Comparison of ENCODE assay signal across 15 cellular contexts in the genomic region with DNA sequence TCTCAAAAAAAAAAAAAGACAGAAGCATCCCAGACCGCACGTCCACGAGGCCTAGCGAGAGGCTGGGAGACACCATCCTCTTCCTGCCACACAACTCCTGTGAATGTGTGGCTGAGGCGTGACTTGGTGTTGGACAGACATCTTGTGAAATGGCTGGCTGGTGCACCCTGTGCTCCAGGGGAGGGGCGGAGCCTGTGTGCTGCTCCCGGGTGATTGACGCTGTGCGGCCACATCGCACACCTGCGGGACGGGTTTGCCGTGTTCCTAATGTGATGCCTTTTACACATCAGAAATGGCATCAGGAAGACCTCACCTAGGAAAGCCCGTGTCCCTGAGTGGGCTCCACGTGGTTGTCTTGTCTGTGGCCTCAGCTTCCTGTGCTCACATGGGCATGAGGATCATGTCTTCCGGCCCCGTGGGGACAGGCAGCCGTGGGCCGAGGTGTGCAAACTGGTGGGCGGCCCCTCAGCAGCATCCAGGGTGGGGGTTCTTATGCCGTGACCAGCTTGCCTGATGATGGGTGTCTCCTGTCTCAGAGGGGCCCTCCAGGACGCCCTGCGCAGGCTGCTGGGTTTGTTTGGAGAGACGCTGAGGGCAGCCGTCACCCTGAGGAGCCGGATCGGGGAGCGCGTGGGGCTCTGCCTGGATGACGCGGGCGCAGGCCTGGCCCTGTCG.
DNase-seq lines count a peak whose midpoint lies in the region; ATAC-seq, FAIRE-seq and TF ChIP-seq lines count a peak whose summit lies in the region.
"Had no signal": no experiment of that assay in that cellular context is flagged by ENCODE, and none has a peak within 500 bp of the region (broad histone marks: within the 10 kb centered on the region; RNA-seq: fewer than 3 reads in every experiment).

No MANE protein-coding gene starts in this region.

- H2BK120ac ChIP-seq in neuronal stem cell (ENCODE audit: low read depth, low read length) = peak overlapping the region; percentile 67

- no peak overlapping the region for H3K18ac ChIP-seq in neuronal stem cell (ENCODE audit: low read length)

- peak overlapping the region; percentile 48 for H4K8ac ChIP-seq in neuronal stem cell (ENCODE audit: low read depth, low read length)

- H3K27me3 ChIP-seq in bronchial epithelial cell (ENCODE audit: control insufficient read depth, insufficient read depth, low read length) = no peaks in the 10 kb centered on the region
- H3K27me3 ChIP-seq in neuronal stem cell (ENCODE audit: control insufficient read depth in 3 of 3, insufficient read depth in 3 of 3, low read depth in 1 of 3, low read length in 3 of 3) = no peaks in the 10 kb centered on the region
- H3K27me3 ChIP-seq in lower lobe of right lung (ENCODE audit: low read depth) = no peaks in the 10 kb centered on the region
- H3K27me3 ChIP-seq: BLaER1 treated with 17β-estradiol and CSF1 and Interleukin-3, amounts not matched to agents 10 nM and 100 nM had no signal

- H3K4ac ChIP-seq in neuronal stem cell (ENCODE audit: low read length) = no peak overlapping the region

- no peak overlapping the region for H3K9ac ChIP-seq in neuronal stem cell (ENCODE audit: low read depth, low read length, poor library complexity)
- H3K9ac ChIP-seq: BLaER1 treated with 17β-estradiol and CSF1 and Interleukin-3, amounts not matched to agents 10 nM and 100 nM had no signal

- no peak overlapping the region for H2AK5ac ChIP-seq in neuronal stem cell (ENCODE audit: low read depth, low read length)

- FAIRE-seq in bronchial epithelial cell (lab: Jason Lieb, UNC) = peak; percentile 7
- FAIRE-seq: H54, HepG2, HTR-8/SVneo had no signal

- H2BK15ac ChIP-seq in neuronal stem cell (ENCODE audit: low read length) = no peak overlapping the region

- no peak overlapping the region for H3K4me3 Mint-ChIP-seq in type B pancreatic cell
- H3K4me3 Mint-ChIP-seq: CD4-positive, CD25-positive, alpha-beta regulatory T cell had no signal

- H3K27ac ChIP-seq in neuronal stem cell (replicated peaks; ENCODE audit: low read length) (no peak overlapping the region), lower lobe of right lung (no peak overlapping the region)
- H3K27ac ChIP-seq: BLaER1 treated with 17β-estradiol and CSF1 and Interleukin-3, amounts not matched to agents 10 nM and 100 nM had no signal

- H3K4me1 ChIP-seq in neuronal stem cell (ENCODE audit: control insufficient read depth in 2 of 2, insufficient read depth in 1 of 2, low read depth in 1 of 2, low read length in 2 of 2) (no peaks in the 10 kb centered on the region), lower lobe of right lung (no peaks in the 10 kb centered on the region)

- H3K36me3 ChIP-seq in bronchial epithelial cell (ENCODE audit: control insufficient read depth, insufficient read depth, low read length) (peaks cover 6% of the 10 kb centered on the region), neuronal stem cell (replicated peaks in 1 of 2; ENCODE audit: control insufficient read depth in 2 of 2, insufficient read depth in 2 of 2, low read length in 2 of 2) (peaks cover 31 to 76% of the 10 kb centered on the region in 2 donors), lower lobe of right lung (peaks cover 68% of the 10 kb centered on the region)

- H3K36me3 Mint-ChIP-seq in type B pancreatic cell = peaks cover 13% of the 10 kb centered on the region

- DNase-seq in left ventricle myocardium superior (peak; percentile 25), Right ventricle myocardium inferior (ENCODE audit: missing footprints) (no peak), bronchial epithelial cell (ENCODE audit: low read depth) (no peak), neuronal stem cell (ENCODE audit: low spot score) (no peak), type B pancreatic cell (ENCODE audit: extremely low spot score, unreplicated experiment) (no peak), lower lobe of right lung (no peak), SW 1271 (lab: John Stamatoyannopoulos, UW) (no peak)
- DNase-seq: 8988T; CD4-positive, CD25-positive, alpha-beta regulatory T cell; DMS 273 treated with DMSO at 0.1 percent for 48 hours had no signal

- H3K4me2 ChIP-seq in neuronal stem cell (ENCODE audit: insufficient read depth, low read length, poor library complexity, severe bottlenecking) = no peak overlapping the region
- H3K4me2 ChIP-seq: BLaER1 treated with 17β-estradiol and CSF1 and Interleukin-3, amounts not matched to agents 10 nM and 100 nM had no signal

- ATAC-seq in left ventricle myocardium superior = no peak
- ATAC-seq in Right ventricle myocardium inferior = no peak
- no peak for ATAC-seq in HG02571 (IDR thresholded peaks at IDR 0.05; ENCODE audit: unreplicated experiment)
- ATAC-seq in lower lobe of right lung = no peak
- ATAC-seq: HepG2 had no signal

- H4K91ac ChIP-seq in neuronal stem cell (ENCODE audit: low read depth, low read length, poor library complexity) = no peak overlapping the region

- no CpG with 5 or more reads among the region's 33 CpGs for WGBS in neuronal stem cell (ENCODE audit: extremely low coverage in 2 of 2, insufficient read length in 2 of 2, insufficient replicate concordance in 1 of 2), 2 donors

- H3K23ac ChIP-seq in neuronal stem cell (ENCODE audit: low read depth, low read length, poor library complexity) = peak overlapping the region; percentile 95

- no peak overlapping the region for H2BK5ac ChIP-seq in neuronal stem cell (ENCODE audit: low read length)

- H2AFZ ChIP-seq in neuronal stem cell (ENCODE audit: low read length) = no peak overlapping the region

- no peak overlapping the region for H3K4me3 ChIP-seq in bronchial epithelial cell (ENCODE audit: low read depth, low read length)
- no peak overlapping the region for H3K4me3 ChIP-seq in neuronal stem cell (ENCODE audit: low read length in 2 of 2)
- no peak overlapping the region for H3K4me3 ChIP-seq in lower lobe of right lung
- H3K4me3 ChIP-seq: BLaER1 treated with 17β-estradiol and CSF1 and Interleukin-3, amounts not matched to agents 10 nM and 100 nM had no signal

- intact Hi-C loops in left ventricle myocardium superior (cut with micrococcal nuclease) (no loop called here), Right ventricle myocardium inferior (cut with DNase I) (no loop called here), lower lobe of right lung (cut with DNase I) (no loop called here)

- H3K4me1 Mint-ChIP-seq in type B pancreatic cell (ENCODE audit: unreplicated experiment) = no peaks in the 10 kb centered on the region
- H3K4me1 Mint-ChIP-seq: CD4-positive, CD25-positive, alpha-beta regulatory T cell had no signal

- H3K79me1 ChIP-seq in neuronal stem cell (ENCODE audit: low read depth, low read length) = peaks cover 15% of the 10 kb centered on the region

- peak overlapping the region; percentile 77 for H3K27ac Mint-ChIP-seq in type B pancreatic cell
- H3K27ac Mint-ChIP-seq: CD4-positive, CD25-positive, alpha-beta regulatory T cell had no signal

- H3K27me3 Mint-ChIP-seq in type B pancreatic cell = no peaks in the 10 kb centered on the region
- H3K27me3 Mint-ChIP-seq: CD4-positive, CD25-positive, alpha-beta regulatory T cell had no signal

- H3K9me3 Mint-ChIP-seq in type B pancreatic cell = no peaks in the 10 kb centered on the region

- no peak for TF ChIP-seq CTCF in bronchial epithelial cell (IDR thresholded peaks at IDR 0.05; ENCODE audit: insufficient read depth, low read length, severe bottlenecking)
- TF ChIP-seq CTCF in type B pancreatic cell (conservative IDR thresholded peaks at IDR 0.05) = no peak
- TF ChIP-seq CTCF in lower lobe of right lung (IDR thresholded peaks at IDR 0.05) = no peak

- no peak overlapping the region for H2BK12ac ChIP-seq in neuronal stem cell (ENCODE audit: low read length)

- H3K9me3 ChIP-seq in neuronal stem cell (replicated peaks in 1 of 2; ENCODE audit: control insufficient read depth in 2 of 2, insufficient read depth in 1 of 2, low read depth in 1 of 2, low read length in 2 of 2) (peaks cover 5 to 9% of the 10 kb centered on the region in 2 donors), lower lobe of right lung (no peaks in the 10 kb centered on the region)

- peak overlapping the region; percentile 31 for H3K14ac ChIP-seq in neuronal stem cell (ENCODE audit: low read length)
